ENCODE assay signal across 1 cellular context in the genomic region with DNA sequence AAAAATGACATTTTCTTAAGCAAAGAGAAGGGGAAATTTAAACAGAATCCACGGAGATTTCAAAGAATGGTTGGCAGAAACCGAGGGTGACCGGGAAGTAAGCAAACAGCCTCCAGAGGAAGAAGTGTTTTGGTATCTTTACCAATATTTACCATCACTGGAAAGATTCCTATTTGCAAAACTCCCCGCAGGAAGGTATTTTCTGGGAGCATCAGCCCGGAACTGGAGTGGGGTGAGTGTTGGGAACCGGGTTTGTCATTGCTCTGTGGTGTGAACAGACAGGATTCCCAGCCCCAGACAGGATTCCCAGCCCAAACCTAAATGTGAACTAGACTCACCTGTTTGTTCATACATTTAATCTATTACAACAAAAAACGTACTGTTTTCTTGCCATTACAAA.
A peak's percentile ranks its signal among the peaks of the same experiment; 100 is the strongest.
TF ChIP-seq lines count a peak whose summit lies in the region.

No MANE protein-coding gene starts in this region.

TF ChIP-seq in HepG2, 621 proteins besides CTCF, POLR2A, EP300 and RAD21 (continued from another document):
- TF ChIP-seq, protein P1, sequence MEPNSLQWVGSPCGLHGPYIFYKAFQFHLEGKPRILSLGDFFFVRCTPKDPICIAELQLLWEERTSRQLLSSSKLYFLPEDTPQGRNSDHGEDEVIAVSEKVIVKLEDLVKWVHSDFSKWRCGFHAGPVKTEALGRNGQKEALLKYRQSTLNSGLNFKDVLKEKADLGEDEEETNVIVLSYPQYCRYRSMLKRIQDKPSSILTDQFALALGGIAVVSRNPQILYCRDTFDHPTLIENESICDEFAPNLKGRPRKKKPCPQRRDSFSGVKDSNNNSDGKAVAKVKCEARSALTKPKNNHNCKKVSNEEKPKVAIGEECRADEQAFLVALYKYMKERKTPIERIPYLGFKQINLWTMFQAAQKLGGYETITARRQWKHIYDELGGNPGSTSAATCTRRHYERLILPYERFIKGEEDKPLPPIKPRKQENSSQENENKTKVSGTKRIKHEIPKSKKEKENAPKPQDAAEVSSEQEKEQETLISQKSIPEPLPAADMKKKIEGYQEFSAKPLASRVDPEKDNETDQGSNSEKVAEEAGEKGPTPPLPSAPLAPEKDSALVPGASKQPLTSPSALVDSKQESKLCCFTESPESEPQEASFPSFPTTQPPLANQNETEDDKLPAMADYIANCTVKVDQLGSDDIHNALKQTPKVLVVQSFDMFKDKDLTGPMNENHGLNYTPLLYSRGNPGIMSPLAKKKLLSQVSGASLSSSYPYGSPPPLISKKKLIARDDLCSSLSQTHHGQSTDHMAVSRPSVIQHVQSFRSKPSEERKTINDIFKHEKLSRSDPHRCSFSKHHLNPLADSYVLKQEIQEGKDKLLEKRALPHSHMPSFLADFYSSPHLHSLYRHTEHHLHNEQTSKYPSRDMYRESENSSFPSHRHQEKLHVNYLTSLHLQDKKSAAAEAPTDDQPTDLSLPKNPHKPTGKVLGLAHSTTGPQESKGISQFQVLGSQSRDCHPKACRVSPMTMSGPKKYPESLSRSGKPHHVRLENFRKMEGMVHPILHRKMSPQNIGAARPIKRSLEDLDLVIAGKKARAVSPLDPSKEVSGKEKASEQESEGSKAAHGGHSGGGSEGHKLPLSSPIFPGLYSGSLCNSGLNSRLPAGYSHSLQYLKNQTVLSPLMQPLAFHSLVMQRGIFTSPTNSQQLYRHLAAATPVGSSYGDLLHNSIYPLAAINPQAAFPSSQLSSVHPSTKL (CRISPR knock-in tag; IDR thresholded peaks at IDR 0.05): 0 out of 2 replicates have a peak, but pooled peaks have one; percentile 42
- TF ChIP-seq ZMYM3 (CRISPR knock-in tag; IDR thresholded peaks at IDR 0.05) (no peak), BCL6 (CRISPR knock-in tag; IDR thresholded peaks at IDR 0.05) (peak; percentile 88), RARA (CRISPR knock-in tag; IDR thresholded peaks at IDR 0.05) (peak; percentile 52), ZSCAN31 (CRISPR knock-in tag; IDR thresholded peaks at IDR 0.05; ENCODE audit: low read depth) (no peak), HES4 (CRISPR knock-in tag; IDR thresholded peaks at IDR 0.05; ENCODE audit: borderline replicate concordance) (no peak)
- TF ChIP-seq, protein P2, sequence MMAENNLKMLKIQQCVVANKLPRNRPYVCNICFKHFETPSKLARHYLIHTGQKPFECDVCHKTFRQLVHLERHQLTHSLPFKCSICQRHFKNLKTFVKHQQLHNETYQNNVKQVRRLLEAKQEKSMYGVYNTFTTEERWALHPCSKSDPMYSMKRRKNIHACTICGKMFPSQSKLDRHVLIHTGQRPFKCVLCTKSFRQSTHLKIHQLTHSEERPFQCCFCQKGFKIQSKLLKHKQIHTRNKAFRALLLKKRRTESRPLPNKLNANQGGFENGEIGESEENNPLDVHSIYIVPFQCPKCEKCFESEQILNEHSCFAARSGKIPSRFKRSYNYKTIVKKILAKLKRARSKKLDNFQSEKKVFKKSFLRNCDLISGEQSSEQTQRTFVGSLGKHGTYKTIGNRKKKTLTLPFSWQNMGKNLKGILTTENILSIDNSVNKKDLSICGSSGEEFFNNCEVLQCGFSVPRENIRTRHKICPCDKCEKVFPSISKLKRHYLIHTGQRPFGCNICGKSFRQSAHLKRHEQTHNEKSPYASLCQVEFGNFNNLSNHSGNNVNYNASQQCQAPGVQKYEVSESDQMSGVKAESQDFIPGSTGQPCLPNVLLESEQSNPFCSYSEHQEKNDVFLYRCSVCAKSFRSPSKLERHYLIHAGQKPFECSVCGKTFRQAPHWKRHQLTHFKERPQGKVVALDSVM (CRISPR knock-in tag; IDR thresholded peaks at IDR 0.05): no peak
- TF ChIP-seq, protein P3, sequence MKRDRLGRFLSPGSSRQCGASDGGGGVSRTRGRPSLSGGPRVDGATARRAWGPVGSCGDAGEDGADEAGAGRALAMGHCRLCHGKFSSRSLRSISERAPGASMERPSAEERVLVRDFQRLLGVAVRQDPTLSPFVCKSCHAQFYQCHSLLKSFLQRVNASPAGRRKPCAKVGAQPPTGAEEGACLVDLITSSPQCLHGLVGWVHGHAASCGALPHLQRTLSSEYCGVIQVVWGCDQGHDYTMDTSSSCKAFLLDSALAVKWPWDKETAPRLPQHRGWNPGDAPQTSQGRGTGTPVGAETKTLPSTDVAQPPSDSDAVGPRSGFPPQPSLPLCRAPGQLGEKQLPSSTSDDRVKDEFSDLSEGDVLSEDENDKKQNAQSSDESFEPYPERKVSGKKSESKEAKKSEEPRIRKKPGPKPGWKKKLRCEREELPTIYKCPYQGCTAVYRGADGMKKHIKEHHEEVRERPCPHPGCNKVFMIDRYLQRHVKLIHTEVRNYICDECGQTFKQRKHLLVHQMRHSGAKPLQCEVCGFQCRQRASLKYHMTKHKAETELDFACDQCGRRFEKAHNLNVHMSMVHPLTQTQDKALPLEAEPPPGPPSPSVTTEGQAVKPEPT (CRISPR knock-in tag; IDR thresholded peaks at IDR 0.05; ENCODE audit: low read depth): no peak
- TF ChIP-seq, protein P4, sequence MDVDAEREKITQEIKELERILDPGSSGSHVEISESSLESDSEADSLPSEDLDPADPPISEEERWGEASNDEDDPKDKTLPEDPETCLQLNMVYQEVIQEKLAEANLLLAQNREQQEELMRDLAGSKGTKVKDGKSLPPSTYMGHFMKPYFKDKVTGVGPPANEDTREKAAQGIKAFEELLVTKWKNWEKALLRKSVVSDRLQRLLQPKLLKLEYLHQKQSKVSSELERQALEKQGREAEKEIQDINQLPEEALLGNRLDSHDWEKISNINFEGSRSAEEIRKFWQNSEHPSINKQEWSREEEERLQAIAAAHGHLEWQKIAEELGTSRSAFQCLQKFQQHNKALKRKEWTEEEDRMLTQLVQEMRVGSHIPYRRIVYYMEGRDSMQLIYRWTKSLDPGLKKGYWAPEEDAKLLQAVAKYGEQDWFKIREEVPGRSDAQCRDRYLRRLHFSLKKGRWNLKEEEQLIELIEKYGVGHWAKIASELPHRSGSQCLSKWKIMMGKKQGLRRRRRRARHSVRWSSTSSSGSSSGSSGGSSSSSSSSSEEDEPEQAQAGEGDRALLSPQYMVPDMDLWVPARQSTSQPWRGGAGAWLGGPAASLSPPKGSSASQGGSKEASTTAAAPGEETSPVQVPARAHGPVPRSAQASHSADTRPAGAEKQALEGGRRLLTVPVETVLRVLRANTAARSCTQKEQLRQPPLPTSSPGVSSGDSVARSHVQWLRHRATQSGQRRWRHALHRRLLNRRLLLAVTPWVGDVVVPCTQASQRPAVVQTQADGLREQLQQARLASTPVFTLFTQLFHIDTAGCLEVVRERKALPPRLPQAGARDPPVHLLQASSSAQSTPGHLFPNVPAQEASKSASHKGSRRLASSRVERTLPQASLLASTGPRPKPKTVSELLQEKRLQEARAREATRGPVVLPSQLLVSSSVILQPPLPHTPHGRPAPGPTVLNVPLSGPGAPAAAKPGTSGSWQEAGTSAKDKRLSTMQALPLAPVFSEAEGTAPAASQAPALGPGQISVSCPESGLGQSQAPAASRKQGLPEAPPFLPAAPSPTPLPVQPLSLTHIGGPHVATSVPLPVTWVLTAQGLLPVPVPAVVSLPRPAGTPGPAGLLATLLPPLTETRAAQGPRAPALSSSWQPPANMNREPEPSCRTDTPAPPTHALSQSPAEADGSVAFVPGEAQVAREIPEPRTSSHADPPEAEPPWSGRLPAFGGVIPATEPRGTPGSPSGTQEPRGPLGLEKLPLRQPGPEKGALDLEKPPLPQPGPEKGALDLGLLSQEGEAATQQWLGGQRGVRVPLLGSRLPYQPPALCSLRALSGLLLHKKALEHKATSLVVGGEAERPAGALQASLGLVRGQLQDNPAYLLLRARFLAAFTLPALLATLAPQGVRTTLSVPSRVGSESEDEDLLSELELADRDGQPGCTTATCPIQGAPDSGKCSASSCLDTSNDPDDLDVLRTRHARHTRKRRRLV (CRISPR knock-in tag; IDR thresholded peaks at IDR 0.05): no peak
- TF ChIP-seq, protein P5, sequence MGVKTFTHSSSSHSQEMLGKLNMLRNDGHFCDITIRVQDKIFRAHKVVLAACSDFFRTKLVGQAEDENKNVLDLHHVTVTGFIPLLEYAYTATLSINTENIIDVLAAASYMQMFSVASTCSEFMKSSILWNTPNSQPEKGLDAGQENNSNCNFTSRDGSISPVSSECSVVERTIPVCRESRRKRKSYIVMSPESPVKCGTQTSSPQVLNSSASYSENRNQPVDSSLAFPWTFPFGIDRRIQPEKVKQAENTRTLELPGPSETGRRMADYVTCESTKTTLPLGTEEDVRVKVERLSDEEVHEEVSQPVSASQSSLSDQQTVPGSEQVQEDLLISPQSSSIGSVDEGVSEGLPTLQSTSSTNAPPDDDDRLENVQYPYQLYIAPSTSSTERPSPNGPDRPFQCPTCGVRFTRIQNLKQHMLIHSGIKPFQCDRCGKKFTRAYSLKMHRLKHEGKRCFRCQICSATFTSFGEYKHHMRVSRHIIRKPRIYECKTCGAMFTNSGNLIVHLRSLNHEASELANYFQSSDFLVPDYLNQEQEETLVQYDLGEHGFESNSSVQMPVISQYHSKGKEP (CRISPR knock-in tag; IDR thresholded peaks at IDR 0.05): no peak
- TF ChIP-seq, protein P6, sequence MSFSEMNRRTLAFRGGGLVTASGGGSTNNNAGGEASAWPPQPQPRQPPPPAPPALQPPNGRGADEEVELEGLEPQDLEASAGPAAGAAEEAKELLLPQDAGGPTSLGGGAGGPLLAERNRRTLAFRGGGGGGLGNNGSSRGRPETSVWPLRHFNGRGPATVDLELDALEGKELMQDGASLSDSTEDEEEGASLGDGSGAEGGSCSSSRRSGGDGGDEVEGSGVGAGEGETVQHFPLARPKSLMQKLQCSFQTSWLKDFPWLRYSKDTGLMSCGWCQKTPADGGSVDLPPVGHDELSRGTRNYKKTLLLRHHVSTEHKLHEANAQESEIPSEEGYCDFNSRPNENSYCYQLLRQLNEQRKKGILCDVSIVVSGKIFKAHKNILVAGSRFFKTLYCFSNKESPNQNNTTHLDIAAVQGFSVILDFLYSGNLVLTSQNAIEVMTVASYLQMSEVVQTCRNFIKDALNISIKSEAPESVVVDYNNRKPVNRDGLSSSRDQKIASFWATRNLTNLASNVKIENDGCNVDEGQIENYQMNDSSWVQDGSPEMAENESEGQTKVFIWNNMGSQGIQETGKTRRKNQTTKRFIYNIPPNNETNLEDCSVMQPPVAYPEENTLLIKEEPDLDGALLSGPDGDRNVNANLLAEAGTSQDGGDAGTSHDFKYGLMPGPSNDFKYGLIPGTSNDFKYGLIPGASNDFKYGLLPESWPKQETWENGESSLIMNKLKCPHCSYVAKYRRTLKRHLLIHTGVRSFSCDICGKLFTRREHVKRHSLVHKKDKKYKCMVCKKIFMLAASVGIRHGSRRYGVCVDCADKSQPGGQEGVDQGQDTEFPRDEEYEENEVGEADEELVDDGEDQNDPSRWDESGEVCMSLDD (CRISPR knock-in tag; IDR thresholded peaks at IDR 0.05; ENCODE audit: borderline replicate concordance): peak; percentile 52; the same call in 1 of the 2 replicates
- TF ChIP-seq, protein P7, sequence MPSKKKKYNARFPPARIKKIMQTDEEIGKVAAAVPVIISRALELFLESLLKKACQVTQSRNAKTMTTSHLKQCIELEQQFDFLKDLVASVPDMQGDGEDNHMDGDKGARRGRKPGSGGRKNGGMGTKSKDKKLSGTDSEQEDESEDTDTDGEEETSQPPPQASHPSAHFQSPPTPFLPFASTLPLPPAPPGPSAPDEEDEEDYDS (CRISPR knock-in tag; IDR thresholded peaks at IDR 0.05): no peak
